ENCODE assay signal across 19 cellular contexts in the genomic region with DNA sequence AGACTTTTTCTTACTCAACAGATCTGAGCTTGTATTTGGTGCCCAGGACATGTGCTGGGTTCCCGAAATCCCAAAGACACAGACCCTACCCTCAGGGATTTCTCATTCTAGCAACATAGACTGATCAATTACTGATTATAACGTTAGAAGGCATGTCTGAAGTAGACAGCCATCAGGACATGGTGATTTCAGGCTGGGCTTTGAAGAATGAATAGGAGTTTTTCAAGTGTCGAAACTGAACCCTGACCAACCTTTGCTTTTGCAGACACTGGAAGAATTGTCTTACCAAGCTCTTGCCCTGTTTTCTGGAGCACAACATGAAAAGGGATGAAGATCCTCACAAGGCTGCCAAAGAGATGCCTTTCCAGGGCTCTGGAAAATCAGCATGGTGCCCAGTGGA. TPM values are rescaled to one million over a fixed set of nuclear protein-coding genes. Genes with fewer than 3 reads are reported as not detected.
DNase-seq lines count a peak whose midpoint lies in the region; ATAC-seq and TF ChIP-seq lines count a peak whose summit lies in the region.
"Had no signal": no experiment of that assay in that cellular context is flagged by ENCODE, and none has a peak within 500 bp of the region (broad histone marks: within the 10 kb centered on the region; RNA-seq: fewer than 3 reads in every experiment).

No MANE protein-coding gene starts in this region.

- no peaks in the 10 kb centered on the region for H3K9me3 Mint-ChIP-seq in natural killer cell treated with Interleukin-12 subunit alpha and Interleukin-12 subunit beta and Interleukin-15 and Interleukin-18, amount 100 ng/mL, for 72 hours
- no peaks in the 10 kb centered on the region for H3K9me3 Mint-ChIP-seq in natural killer cell
- H3K9me3 Mint-ChIP-seq in central memory CD8-positive, alpha-beta T cell = no peaks in the 10 kb centered on the region

- TF ChIP-seq CTCF in natural killer cell (IDR thresholded peaks at IDR 0.05) = no peak

- no peak for ATAC-seq in natural killer cell treated with Interleukin-12 subunit alpha and Interleukin-12 subunit beta and Interleukin-15 and Interleukin-18, amount 100 ng/mL, for 72 hours
- ATAC-seq in natural killer cell = no peak
- no peak for ATAC-seq in T-helper 17 cell
- ATAC-seq in central memory CD8-positive, alpha-beta T cell (replicated peaks; ENCODE audit: extremely low read depth, poor library complexity, severe bottlenecking) = no peak
- ATAC-seq in GM21423 (IDR thresholded peaks at IDR 0.05; ENCODE audit: unreplicated experiment) = no peak
- ATAC-seq: lower lobe of right lung, mucosa of descending colon, psoas muscle, Right ventricle myocardium inferior had no signal

- no peak overlapping the region for H3K4me3 Mint-ChIP-seq in natural killer cell treated with Interleukin-12 subunit alpha and Interleukin-12 subunit beta and Interleukin-15 and Interleukin-18, amount 100 ng/mL, for 72 hours
- H3K4me3 Mint-ChIP-seq in natural killer cell (no peak overlapping the region), T-helper 17 cell (no peak overlapping the region)
- no peak overlapping the region for H3K4me3 Mint-ChIP-seq in central memory CD8-positive, alpha-beta T cell

- peaks cover 13 to 30% of the 10 kb centered on the region in 2 donors for H3K4me1 Mint-ChIP-seq in natural killer cell treated with Interleukin-12 subunit alpha and Interleukin-12 subunit beta and Interleukin-15 and Interleukin-18, amount 100 ng/mL, for 72 hours (ENCODE audit: low read depth in 2 of 2)
- H3K4me1 Mint-ChIP-seq in natural killer cell (peaks cover 0 to 13% of the 10 kb centered on the region in 2 donors), T-helper 17 cell (peaks cover 24% of the 10 kb centered on the region)
- H3K4me1 Mint-ChIP-seq in central memory CD8-positive, alpha-beta T cell = peaks cover 10% of the 10 kb centered on the region

- H3K27ac Mint-ChIP-seq in natural killer cell treated with Interleukin-12 subunit alpha and Interleukin-12 subunit beta and Interleukin-15 and Interleukin-18, amount 100 ng/mL, for 72 hours = peak overlapping the region; percentile 47 to 63
- H3K27ac Mint-ChIP-seq in natural killer cell (peak overlapping the region in 1 of 2 donors; percentile 22), T-helper 17 cell (peak overlapping the region; percentile 79)
- peak overlapping the region; percentile 75 for H3K27ac Mint-ChIP-seq in central memory CD8-positive, alpha-beta T cell (ENCODE audit: low read depth)

- DNase-seq in natural killer cell treated with Interleukin-12 subunit alpha and Interleukin-12 subunit beta and Interleukin-15 and Interleukin-18, amount 100 ng/mL, for 72 hours (ENCODE audit: low spot score) = no peak
- DNase-seq in natural killer cell = no peak
- DNase-seq in T-helper 17 cell = no peak
- no peak for DNase-seq in central memory CD8-positive, alpha-beta T cell (ENCODE audit: low spot score in 2 of 2)
- DNase-seq in DMS114 treated with DMSO at 0.1 percent for 48 hours (lab: John Stamatoyannopoulos, UW; ENCODE audit: unreplicated experiment) = no peak
- DNase-seq in T-helper 9 cell = no peak
- DNase-seq: activated CD4-positive, alpha-beta T cell treated with anti-CD3 and anti-CD28 coated beads for 48 hours; brain microvascular endothelial cell; effector memory CD4-positive, alpha-beta T cell; lower lobe of right lung; mucosa of descending colon; NCI-H1694 treated with DMSO at 0.1 percent for 48 hours; NCI-H82; psoas muscle; testis had no signal

- peaks cover 14% of the 10 kb centered on the region for H3K36me3 Mint-ChIP-seq in natural killer cell treated with Interleukin-12 subunit alpha and Interleukin-12 subunit beta and Interleukin-15 and Interleukin-18, amount 100 ng/mL, for 72 hours
- peaks cover 9% of the 10 kb centered on the region for H3K36me3 Mint-ChIP-seq in natural killer cell
- peaks cover 8% of the 10 kb centered on the region for H3K36me3 Mint-ChIP-seq in T-helper 17 cell (ENCODE audit: low read depth)
- peaks cover 36% of the 10 kb centered on the region for H3K36me3 Mint-ChIP-seq in central memory CD8-positive, alpha-beta T cell (ENCODE audit: insufficient read depth)

- peaks cover 4% of the 10 kb centered on the region for H3K9me3 ChIP-seq in T-helper 17 cell (ENCODE audit: control insufficient read depth, low read length, poor library complexity, severe bottlenecking)
- H3K9me3 ChIP-seq: lower lobe of right lung, mucosa of descending colon, psoas muscle, testis, vagina had no signal

- intact Hi-C loops in natural killer cell (cut with micrococcal nuclease) = no loop called here

- no peaks in the 10 kb centered on the region for H3K27me3 Mint-ChIP-seq in natural killer cell treated with Interleukin-12 subunit alpha and Interleukin-12 subunit beta and Interleukin-15 and Interleukin-18, amount 100 ng/mL, for 72 hours
- no peaks in the 10 kb centered on the region for H3K27me3 Mint-ChIP-seq in natural killer cell (ENCODE audit: low read depth in 2 of 2)
- no peaks in the 10 kb centered on the region for H3K27me3 Mint-ChIP-seq in T-helper 17 cell
- H3K27me3 Mint-ChIP-seq in central memory CD8-positive, alpha-beta T cell = no peaks in the 10 kb centered on the region

RNA-seq across cellular contexts. Expression of gene IL21R, which starts 40.0 kb away (rescaled TPM):
- 10 to 100 TPM; 58.3 to 64.4 TPM for total RNA-seq in natural killer cell treated with Interleukin-12 subunit alpha and Interleukin-12 subunit beta and Interleukin-15 and Interleukin-18, amount 100 ng/mL, for 72 hours
- total RNA-seq in natural killer cell (10 to 100 TPM; 24.3 to 45.7 (median 26.5) TPM), T-helper 17 cell (10 to 100 TPM; 17.6 to 26.4 TPM)
- total RNA-seq: Daoy had no signal

RNA-seq across cellular contexts. Expression of gene IL4R, which starts 48.2 kb away (rescaled TPM):
- 100 to 1,000 TPM; 213 to 224 TPM for total RNA-seq in natural killer cell treated with Interleukin-12 subunit alpha and Interleukin-12 subunit beta and Interleukin-15 and Interleukin-18, amount 100 ng/mL, for 72 hours
- total RNA-seq in natural killer cell (10 to 100 TPM; 70.2 to 87.2 (median 86.0) TPM), T-helper 17 cell (100 to 1,000 TPM; 156 to 173 TPM)
